ENCODE assay signal across 8 cellular contexts in the genomic region with DNA sequence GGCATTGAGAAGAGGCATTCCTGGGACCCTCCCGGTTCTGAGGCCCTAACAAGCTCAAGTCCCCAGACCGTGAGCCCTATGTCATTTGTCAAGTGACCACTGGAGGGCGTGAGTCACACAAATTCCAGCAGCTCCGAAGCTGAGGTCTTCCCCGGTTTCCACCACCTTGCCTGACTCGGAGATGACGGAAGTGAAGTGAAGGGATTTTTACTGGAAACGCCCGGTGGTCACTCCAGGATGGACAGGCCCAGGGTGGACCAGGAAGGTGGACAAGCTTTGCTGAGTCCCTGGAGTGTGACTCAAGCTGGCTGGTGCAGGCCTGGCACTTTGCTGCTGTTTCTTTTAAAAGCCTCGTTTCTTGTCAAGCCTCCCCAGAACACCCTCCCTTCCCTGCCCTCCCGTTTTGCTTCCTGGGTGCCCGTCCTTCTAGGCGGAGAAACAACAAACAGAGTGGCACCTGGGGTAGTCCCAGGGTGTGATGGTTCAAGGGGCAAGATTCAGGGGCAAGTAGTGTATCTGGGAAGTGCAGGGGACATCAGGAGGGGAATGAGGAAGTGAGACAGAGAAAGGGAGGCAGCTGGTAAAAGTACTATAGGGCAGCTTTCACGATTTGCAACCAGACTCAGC. TPM values are rescaled to one million over a fixed set of nuclear protein-coding genes. Genes with fewer than 3 reads are reported as not detected.
A peak's percentile ranks its signal among the peaks of the same experiment; 100 is the strongest.
DNase-seq lines count a peak whose midpoint lies in the region; ATAC-seq and TF ChIP-seq lines count a peak whose summit lies in the region.

No MANE protein-coding gene starts in this region.

- H3K4me1 Mint-ChIP-seq in CD4-positive, alpha-beta T cell (ENCODE audit: low read depth) = peaks cover 22% of the 10 kb centered on the region
- peaks cover 50% of the 10 kb centered on the region for H3K4me1 Mint-ChIP-seq in activated T-cell treated with anti-CD3 and anti-CD28 coated beads, Interleukin-2, amount 50 U/mL, for 72 hours (ENCODE audit: low read depth)
- peaks cover 24% of the 10 kb centered on the region for H3K4me1 Mint-ChIP-seq in nephron progenitor cell

- no peaks in the 10 kb centered on the region for H3K27me3 ChIP-seq in CD4-positive, alpha-beta T cell (ENCODE audit: control insufficient read depth, insufficient read depth, low read length)
- peaks cover 3% of the 10 kb centered on the region; the same call in 1 of the 2 replicates for H3K27me3 ChIP-seq in PC-9 (ENCODE audit: insufficient read depth, low read depth)

- no peaks in the 10 kb centered on the region for H3K36me3 ChIP-seq in PC-9 (ENCODE audit: low read depth)

- no peaks in the 10 kb centered on the region for H3K79me2 ChIP-seq in PC-9 (ENCODE audit: low read depth)

- H3F3A ChIP-seq in PC-9 (ENCODE audit: insufficient read depth, low read depth) = no peaks in the 10 kb centered on the region

- H4K20me1 ChIP-seq in PC-9 (ENCODE audit: insufficient read depth) = no peaks in the 10 kb centered on the region

- H3K27ac Mint-ChIP-seq in CD4-positive, alpha-beta T cell = peak overlapping the region; percentile 75
- peak overlapping the region; percentile 88 for H3K27ac Mint-ChIP-seq in activated T-cell treated with anti-CD3 and anti-CD28 coated beads, Interleukin-2, amount 50 U/mL, for 72 hours
- H3K27ac Mint-ChIP-seq in nephron progenitor cell = no peak overlapping the region

- no TSS peak for BruUV-seq in PC-9 (replicated peaks; lab: Mats Ljungman, UMichigan)

- no peaks in the 10 kb centered on the region for H3K27me3 Mint-ChIP-seq in CD4-positive, alpha-beta T cell
- H3K27me3 Mint-ChIP-seq in activated T-cell treated with anti-CD3 and anti-CD28 coated beads, Interleukin-2, amount 50 U/mL, for 72 hours (ENCODE audit: low read depth) = no peaks in the 10 kb centered on the region
- peaks cover 28% of the 10 kb centered on the region for H3K27me3 Mint-ChIP-seq in nephron progenitor cell (ENCODE audit: low read depth, poor library complexity)

- H3K36me3 Mint-ChIP-seq in CD4-positive, alpha-beta T cell (ENCODE audit: low read depth) = no peaks in the 10 kb centered on the region
- no peaks in the 10 kb centered on the region for H3K36me3 Mint-ChIP-seq in activated T-cell treated with anti-CD3 and anti-CD28 coated beads, Interleukin-2, amount 50 U/mL, for 72 hours (ENCODE audit: insufficient read depth in 2 of 2)
- no peaks in the 10 kb centered on the region for H3K36me3 Mint-ChIP-seq in nephron progenitor cell (ENCODE audit: low read depth)

- H3K4me2 ChIP-seq in PC-9 = peak overlapping the region; percentile 74

- no peaks in the 10 kb centered on the region for H3K9me3 Mint-ChIP-seq in CD4-positive, alpha-beta T cell
- peaks cover 0 to 4% of the 10 kb centered on the region in 2 donors for H3K9me3 Mint-ChIP-seq in activated T-cell treated with anti-CD3 and anti-CD28 coated beads, Interleukin-2, amount 50 U/mL, for 72 hours
- H3K9me3 Mint-ChIP-seq in nephron progenitor cell = no peaks in the 10 kb centered on the region

- H3K9me2 ChIP-seq in PC-9 (ENCODE audit: insufficient read depth) = no peaks in the 10 kb centered on the region

- H3K4me3 ChIP-seq in PC-9 = peak overlapping the region; percentile 18; the same call in 1 of the 2 replicates
- peak overlapping the region; percentile 20 for H3K4me3 ChIP-seq in fibroblast of pulmonary artery (replicated peaks; ENCODE audit: low read depth, low read length)

- intact Hi-C loops in CD4-positive, alpha-beta T cell (cut with DNase I, micrococcal nuclease) = loop anchor here (1.0 to 10.0 kb wide), 6 partner anchors 75 to 737 kb away; a partner anchor contains a TSS
- intact Hi-C loops in PC-9 (cut with micrococcal nuclease; ENCODE audit: unreplicated experiment) = loop anchor here (1.0 to 5.0 kb wide), 5 partner anchors 75 to 612 kb away; a partner anchor contains a TSS

- peak overlapping the region; percentile 40 for H3K27ac ChIP-seq in CD4-positive, alpha-beta T cell (ENCODE audit: low read depth, low read length)
- no peak overlapping the region for H3K27ac ChIP-seq in PC-9

- no peaks in the 10 kb centered on the region; the same call in 1 of the 2 replicates for H3K4me1 ChIP-seq in PC-9 (replicated peaks; ENCODE audit: insufficient read depth)

- peak overlapping the region; percentile 75 for H3K4me3 Mint-ChIP-seq in CD4-positive, alpha-beta T cell
- peak overlapping the region; percentile 74 to 79 for H3K4me3 Mint-ChIP-seq in activated T-cell treated with anti-CD3 and anti-CD28 coated beads, Interleukin-2, amount 50 U/mL, for 72 hours
- peak overlapping the region; percentile 51 for H3K4me3 Mint-ChIP-seq in nephron progenitor cell

- TF ChIP-seq CTCF in CD4-positive, alpha-beta T cell (IDR thresholded peaks at IDR 0.05) = peak; percentile 85
- TF ChIP-seq CTCF in GM20000 (IDR thresholded peaks at IDR 0.05; ENCODE audit: extremely low read depth, missing control alignments) (peak; percentile 64), PC-9 (conservative IDR thresholded peaks at IDR 0.05) (peak; percentile 85), fibroblast of pulmonary artery (IDR thresholded peaks at IDR 0.05; ENCODE audit: low read length, missing control alignments) (peak; percentile 86), nephron progenitor cell (IDR thresholded peaks at IDR 0.05) (peak; percentile 83)

- DNase-seq in CD4-positive, alpha-beta T cell = peak; percentile 71 to 80 (median 72)
- peak; percentile 82 for DNase-seq in GM20000 (ENCODE audit: low spot score)
- peak; percentile 83 for DNase-seq in KG1 (lab: John Stamatoyannopoulos, UW)
- peak; percentile 75 to 81 for DNase-seq in PC-9
- peak; percentile 75 to 84 for DNase-seq in activated T-cell treated with anti-CD3 and anti-CD28 coated beads, Interleukin-2, amount 50 U/mL, for 72 hours
- DNase-seq in fibroblast of pulmonary artery (ENCODE audit: low read depth) = peak; percentile 93
- DNase-seq in nephron progenitor cell = peak; percentile 85
- DNase-seq in stimulated activated naive CD4-positive, alpha-beta T cell treated with Interleukin-2 at 50 U/mL for 16 hours (lab: John Stamatoyannopoulos, UW) = peak; percentile 71

- peak overlapping the region; percentile 89 for H2AFZ ChIP-seq in PC-9

- CTCF ChIA-PET in CD4-positive, alpha-beta T cell (lab: Charles Lee) = interaction anchor here (0.6 to 5.1 kb wide), 19 partner anchors 9 to 446 kb away, joined by 3 to 63 read pairs (median 3); a partner anchor contains a TSS
- CTCF ChIA-PET in PC-9 (lab: Charles Lee) = interaction anchor here (0.5 to 2.5 kb wide), 16 partner anchors 37 to 886 kb away, joined by 3 to 18 read pairs (median 5); a partner anchor contains a TSS

- peak; percentile 63 for ATAC-seq in CD4-positive, alpha-beta T cell (ENCODE audit: poor library complexity)
- ATAC-seq in activated T-cell treated with anti-CD3 and anti-CD28 coated beads, Interleukin-2, amount 50 U/mL, for 72 hours (replicated peaks in 1 of 2) = peak; percentile 54 to 63

- no peaks in the 10 kb centered on the region for H3K9me3 ChIP-seq in CD4-positive, alpha-beta T cell (ENCODE audit: control insufficient read depth, low read length)
- H3K9me3 ChIP-seq in PC-9 (ENCODE audit: insufficient read depth, low read depth) = no peaks in the 10 kb centered on the region

- POLR2A ChIA-PET in CD4-positive, alpha-beta T cell (lab: Charles Lee) = interaction anchor here (1.0 to 5.6 kb wide), 8 partner anchors 73 to 530 kb away, joined by 3 to 128 read pairs (median 4); a partner anchor contains a TSS
- POLR2A ChIA-PET in PC-9 (lab: Charles Lee; ENCODE audit: unreplicated experiment) = interaction anchor here (0.7 kb wide), 1 partner anchor 110 kb away, joined by 3 read pairs; no protein-coding TSS in a partner anchor

RNA-seq across cellular contexts. Expression of a gene that starts 5.3 kb away (rescaled TPM):
- under 1 TPM in 1 of 2 experiments, not detected in 1; 0.08 TPM for total RNA-seq in CD4-positive, alpha-beta T cell
- total RNA-seq in PC-9 (2021) = not detected in 2 replicates
- under 1 TPM; 0.05 to 0.14 TPM for total RNA-seq in activated T-cell treated with anti-CD3 and anti-CD28 coated beads, Interleukin-2, amount 50 U/mL, for 72 hours
